In genomic region chr12:53211476-53212381, GRCh38 we compare ENCODE assay signal across 9 cellular contexts. TPM values are rescaled to one million over a fixed set of nuclear protein-coding genes. Genes with fewer than 3 reads are reported as not detected.
A peak's percentile ranks its signal among the peaks of the same experiment; 100 is the strongest.
DNase-seq lines count a peak whose midpoint lies in the region; ATAC-seq, FAIRE-seq and TF ChIP-seq lines count a peak whose summit lies in the region.
"Had no signal": no experiment of that assay in that cellular context is flagged by ENCODE, and none has a peak within 500 bp of the region (broad histone marks: within the 10 kb centered on the region; RNA-seq: fewer than 3 reads in every experiment).

No MANE protein-coding gene starts in this region.

- WGBS in A549 (ENCODE audit: missing lambda C conversion rate): 78% methylated on average over 13 of the region's 13 CpGs

- H3K4me2 ChIP-seq in A549: no peak overlapping the region

- peaks cover 5% of the 10 kb centered on the region; the same call in 2 of the 3 replicates for H3K4me1 ChIP-seq in A549

- peak in 1 of 2 experiments; percentile 48 for DNase-seq in A549 (ENCODE audit: low read depth in 1 of 2, low spot score in 1 of 2)
- peak; percentile 68 for DNase-seq in D341Med (ENCODE audit: low spot score)
- DNase-seq in OCI-M1 (lab: John Stamatoyannopoulos, UW): peak; percentile 32
- DNase-seq in erythroblast (lab: John Stamatoyannopoulos, UW): peak; percentile 28 to 36
- no peak for DNase-seq in AG08396 (ENCODE audit: low spot score)
- DNase-seq in 8988T: no peak
- DNase-seq in HT-29 (ENCODE audit: low spot score): no peak
- DNase-seq: NCI-H1436 had no signal

- POLR2A ChIA-PET in A549 (lab: Yijun Ruan, JAX): interaction anchor here (0.6 to 1.2 kb wide), 2 partner anchors 14 to 110 kb away, joined by 3 read pairs; partner anchors contain the start of gene AAAS

- TF ChIP-seq EP300 in A549 (IDR thresholded peaks at IDR 0.05): no peak

- H3K4me3 ChIP-seq in A549: no peak overlapping the region

- no peak for FAIRE-seq in A549 (lab: Jason Lieb, UNC)

- ATAC-seq in A549: peak in 1 of 2 experiments; percentile 57; a peak in 3 of 6 replicates
- ATAC-seq in activated CD4-positive, CD25-positive, alpha-beta regulatory T cell treated with anti-CD3 and anti-CD28 coated beads, Interleukin-2, amount 50 U/mL, for 24 hours: no peak

- TF ChIP-seq CTCF in A549 (IDR thresholded peaks at IDR 0.05): peak; percentile 55

- TF ChIP-seq RAD21 in A549 (conservative IDR thresholded peaks at IDR 0.05 in 1 of 2, IDR thresholded peaks at IDR 0.05 in 1 of 2): peak in 1 of 2 experiments; percentile 54; a peak in 3 of 5 replicates

- TF ChIP-seq POLR2A in A549 (IDR thresholded peaks at IDR 0.05; ENCODE audit: low read length) (no peak), erythroblast (IDR thresholded peaks at IDR 0.05; ENCODE audit: low read length) (no peak)

- H3K27ac ChIP-seq in A549: no peak overlapping the region

- CTCF ChIA-PET in A549 (lab: Yijun Ruan, JAX): interaction anchor here (0.5 to 33.2 kb wide), 27 partner anchors 9 to 297 kb away, joined by 3 to 1046 read pairs (median 7); partner anchors contain the start of genes AAAS, CSAD, ESPL1 and MYG1

- no peaks in the 10 kb centered on the region for H3K9me3 ChIP-seq in A549

TF ChIP-seq in A549, 52 proteins besides CTCF, POLR2A, EP300 and RAD21:
- TF ChIP-seq HDAC2 (IDR thresholded peaks at IDR 0.05): no peak
- TF ChIP-seq PBX3 (IDR thresholded peaks at IDR 0.05): no peak
- no peak for TF ChIP-seq MAZ (IDR thresholded peaks at IDR 0.05; ENCODE audit: borderline replicate concordance, low read depth, low read length)
- TF ChIP-seq USF2 (IDR thresholded peaks at IDR 0.05): no peak
- no peak for TF ChIP-seq NR3C1 (IDR thresholded peaks at IDR 0.05)
- 0 out of 3 replicates have a peak, but pooled peaks have one; percentile 15 for TF ChIP-seq SMC3 (IDR thresholded peaks at IDR 0.05)

RNA-seq across cellular contexts. Expression of gene ITGB7, which starts 4.7 kb away (rescaled TPM):
- polyA plus RNA-seq in A549 (2011; rRNA removed) (0.56 and 0.71 TPM in 2 replicates), A549 (2017; fragmentation: RNase III; extraction: RNeasy Plus Mini Kit Qiagen cat#74134 plus additional on column Dnase treatment) (0.54 to 0.66 TPM (median 0.64 TPM) in 3 replicates)
- 0.69 and 1.3 TPM in 2 replicates for polyA plus RNA-seq in A549 (2012; cell fraction: cytosol; rRNA removed)
- polyA plus RNA-seq in A549 (2012; cell fraction: nucleus; rRNA removed): 2.9 TPM in 2 replicates
- 1.3 and 1.7 TPM in 2 replicates for polyA minus RNA-seq in A549 (2011; rRNA and poly(A)+ RNA removed)
- total RNA-seq in HT-29 (2014; rRNA removed; shearing (Covaris generic)): 8.1 and 11.4 TPM in 2 replicates

RNA-seq across cellular contexts. Expression of gene RARG, which starts 20.3 kb away (rescaled TPM):
- polyA plus RNA-seq in A549 (2011; rRNA removed) (15.6 and 19.0 TPM in 2 replicates), A549 (2017; fragmentation: RNase III; extraction: RNeasy Plus Mini Kit Qiagen cat#74134 plus additional on column Dnase treatment) (16.4 to 17.7 TPM (median 17.2 TPM) in 3 replicates)
- polyA plus RNA-seq in A549 (2012; cell fraction: cytosol; rRNA removed): 31.6 and 42.1 TPM in 2 replicates
- 50.0 and 54.4 TPM in 2 replicates for polyA plus RNA-seq in A549 (2012; cell fraction: nucleus; rRNA removed)
- polyA minus RNA-seq in A549 (2011; rRNA and poly(A)+ RNA removed): 23.8 and 24.1 TPM in 2 replicates
- total RNA-seq in HT-29 (2014; rRNA removed; shearing (Covaris generic)): 89.7 and 92.5 TPM in 2 replicates

RNA-seq across cellular contexts. Expression of gene CSAD, which starts 31.0 kb away (rescaled TPM):
- polyA plus RNA-seq in A549 (2011; rRNA removed): 16.5 and 19.2 TPM in 2 replicates
- 15.0 and 17.1 TPM in 2 replicates for polyA plus RNA-seq in A549 (2012; cell fraction: cytosol; rRNA removed)
- 140 and 167 TPM in 2 replicates for polyA plus RNA-seq in A549 (2012; cell fraction: nucleus; rRNA removed)
- polyA plus RNA-seq in A549 (2017; fragmentation: RNase III; extraction: RNeasy Plus Mini Kit Qiagen cat#74134 plus additional on column Dnase treatment): 14.0 to 16.4 TPM (median 14.5 TPM) in 3 replicates
- 8.2 and 12.5 TPM in 2 replicates for polyA minus RNA-seq in A549 (2011; rRNA and poly(A)+ RNA removed)
- 14.7 and 16.3 TPM in 2 replicates for total RNA-seq in HT-29 (2014; rRNA removed; shearing (Covaris generic))

RNA-seq across cellular contexts. Expression of gene ZNF740, which starts 31.2 kb away (rescaled TPM):
- 28.8 and 32.9 TPM in 2 replicates for polyA plus RNA-seq in A549 (2011; rRNA removed)
- 6.5 and 8.4 TPM in 2 replicates for polyA plus RNA-seq in A549 (2012; cell fraction: cytosol; rRNA removed)
- 11.2 and 17.4 TPM in 2 replicates for polyA plus RNA-seq in A549 (2012; cell fraction: nucleus; rRNA removed)
- polyA plus RNA-seq in A549 (2017; fragmentation: RNase III; extraction: RNeasy Plus Mini Kit Qiagen cat#74134 plus additional on column Dnase treatment): 12.1 to 15.6 TPM (median 15.1 TPM) in 3 replicates
- 44.9 and 53.6 TPM in 2 replicates for polyA minus RNA-seq in A549 (2011; rRNA and poly(A)+ RNA removed)
- 8.1 and 8.8 TPM in 2 replicates for total RNA-seq in HT-29 (2014; rRNA removed; shearing (Covaris generic))

RNA-seq across cellular contexts. Expression of gene ESPL1, which starts 56.4 kb away (rescaled TPM):
- polyA plus RNA-seq in A549 (2011; rRNA removed) (10.0 and 11.8 TPM in 2 replicates), A549 (2017; fragmentation: RNase III; extraction: RNeasy Plus Mini Kit Qiagen cat#74134 plus additional on column Dnase treatment) (15.2 to 16.5 TPM (median 15.5 TPM) in 3 replicates)
- 22.4 and 27.6 TPM in 2 replicates for polyA plus RNA-seq in A549 (2012; cell fraction: cytosol; rRNA removed)
- 121 and 130 TPM in 2 replicates for polyA plus RNA-seq in A549 (2012; cell fraction: nucleus; rRNA removed)
- 21.4 and 25.6 TPM in 2 replicates for polyA minus RNA-seq in A549 (2011; rRNA and poly(A)+ RNA removed)
- 28.0 and 31.0 TPM in 2 replicates for total RNA-seq in HT-29 (2014; rRNA removed; shearing (Covaris generic))

Comparison
In these comparisons a context has a peak if more than half of its experiments do, and no peak if none do; other contexts are left out.
1. DNase-seq: peak in D341Med (single experiment), OCI-M1 (single experiment) and erythroblast (2 of 2); none in AG08396 (single experiment), 8988T (single experiment) and HT-29 (single experiment).